8 cellular contexts compared by ENCODE assay signal in the genomic region with DNA sequence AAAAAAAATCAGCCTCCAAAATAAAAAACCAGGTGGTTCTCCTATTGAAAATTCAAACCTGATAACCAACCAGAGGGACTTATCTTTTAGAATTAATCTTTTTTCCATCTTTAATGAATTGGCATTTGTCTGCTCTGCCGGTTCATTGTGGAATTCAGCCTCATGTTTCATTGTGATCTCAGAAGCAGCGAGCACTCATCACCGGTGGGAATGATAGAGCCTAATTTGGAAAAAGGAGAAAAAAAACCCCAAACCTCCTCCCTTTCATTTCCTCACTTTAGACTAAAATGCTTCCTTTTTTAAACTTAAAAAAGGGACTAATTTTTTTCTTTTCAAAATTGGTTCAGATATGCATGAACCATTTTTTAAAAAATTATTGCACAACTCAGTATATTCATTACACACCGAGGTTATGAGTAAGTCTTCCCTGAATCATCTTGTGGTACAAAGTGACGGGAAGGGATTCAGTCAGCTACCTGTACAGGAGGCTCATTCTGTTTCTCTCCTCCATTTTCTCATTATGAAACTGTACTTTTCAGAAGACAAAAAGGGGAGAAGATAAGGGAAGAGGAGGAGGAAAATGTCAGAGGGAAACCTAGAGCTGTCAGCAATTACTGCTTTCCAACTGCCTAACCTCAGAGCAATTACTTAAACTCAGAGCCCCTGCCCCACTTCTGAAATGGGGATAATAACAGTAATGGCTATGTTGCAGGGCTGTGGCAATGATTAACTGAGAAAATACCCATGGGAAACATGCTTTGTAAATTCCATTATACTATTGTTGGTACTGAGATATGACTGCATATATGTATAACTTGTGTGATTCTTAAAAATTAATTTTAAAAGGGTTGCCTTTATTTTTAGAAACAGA. TPM values are rescaled to one million over a fixed set of nuclear protein-coding genes. Genes with fewer than 3 reads are reported as not detected.
DNase-seq lines count a peak whose midpoint lies in the region; ATAC-seq and TF ChIP-seq lines count a peak whose summit lies in the region.
"Had no signal": no experiment of that assay in that cellular context is flagged by ENCODE, and none has a peak within 500 bp of the region (broad histone marks: within the 10 kb centered on the region; RNA-seq: fewer than 3 reads in every experiment).

No MANE protein-coding gene starts in this region.

- no peak overlapping the region for H3K4me3 Mint-ChIP-seq in T-helper 17 cell
- no peak overlapping the region for H3K4me3 Mint-ChIP-seq in nephron progenitor cell
- no peak overlapping the region for H3K4me3 Mint-ChIP-seq in CD4-positive, alpha-beta T cell

- no peaks in the 10 kb centered on the region for H3K27me3 ChIP-seq in mesenchymal stem cell (ENCODE audit: control insufficient read depth in 1 of 2, insufficient read depth in 1 of 2, low read length in 2 of 2)
- H3K27me3 ChIP-seq in CD4-positive, alpha-beta T cell (ENCODE audit: control insufficient read depth, insufficient read depth, low read length), result no peaks in the 10 kb centered on the region

- H4K8ac ChIP-seq in mesenchymal stem cell (ENCODE audit: low read length), result no peak overlapping the region

- H3K4me2 ChIP-seq in mesenchymal stem cell (ENCODE audit: low read length, poor library complexity, severe bottlenecking), result no peak overlapping the region

- peaks cover 0 to 15% of the 10 kb centered on the region in 2 experiments for H3K36me3 ChIP-seq in mesenchymal stem cell (ENCODE audit: control insufficient read depth in 1 of 2, insufficient read depth in 2 of 2, low read depth in 1 of 2, low read length in 2 of 2)

- H2BK12ac ChIP-seq in mesenchymal stem cell (ENCODE audit: low read length in 2 of 2), result no peak overlapping the region

- peak overlapping the region; percentile 47 for H3K27ac ChIP-seq in mesenchymal stem cell (ENCODE audit: low read length, poor library complexity, severe bottlenecking)
- no peak overlapping the region for H3K27ac ChIP-seq in CD4-positive, alpha-beta T cell (ENCODE audit: low read depth, low read length)

- H3K36me3 Mint-ChIP-seq in T-helper 17 cell (ENCODE audit: low read depth) (peaks cover 10% of the 10 kb centered on the region), nephron progenitor cell (ENCODE audit: low read depth) (peaks cover 25% of the 10 kb centered on the region)
- peaks cover 23% of the 10 kb centered on the region for H3K36me3 Mint-ChIP-seq in CD4-positive, alpha-beta T cell (ENCODE audit: low read depth)

- WGBS in mesenchymal stem cell, result 86% methylated on average over 3 of the region's 5 CpGs

- H3K9me3 Mint-ChIP-seq in nephron progenitor cell, result peaks cover 6% of the 10 kb centered on the region
- no peaks in the 10 kb centered on the region for H3K9me3 Mint-ChIP-seq in CD4-positive, alpha-beta T cell

- no peak overlapping the region for H2AFZ ChIP-seq in mesenchymal stem cell (ENCODE audit: low read depth, low read length)

- intact Hi-C loops in CD4-positive, alpha-beta T cell (cut with DNase I, micrococcal nuclease), result no loop called here

- peak overlapping the region; percentile 56 for H3K9ac ChIP-seq in mesenchymal stem cell (ENCODE audit: low read length)

- H4K91ac ChIP-seq in mesenchymal stem cell (ENCODE audit: low read length), result no peak overlapping the region

- DNase-seq in T-helper 17 cell, result no peak
- no peak for DNase-seq in mesenchymal stem cell
- no peak for DNase-seq in NK-92 treated with Interleukin-12 subunit alpha and Interleukin-12 subunit beta, amount 100 ng/mL, for 24 hours (lab: John Stamatoyannopoulos, UW)
- DNase-seq in nephron progenitor cell, result no peak
- DNase-seq in CD4-positive, alpha-beta T cell, result no peak

- H3K27ac Mint-ChIP-seq in T-helper 17 cell (peak overlapping the region; percentile 34), nephron progenitor cell (no peak overlapping the region)
- H3K27ac Mint-ChIP-seq in CD4-positive, alpha-beta T cell, result no peak overlapping the region

- ATAC-seq in GM19023 (IDR thresholded peaks at IDR 0.05; ENCODE audit: unreplicated experiment) (peak; percentile 73), HG02870 (IDR thresholded peaks at IDR 0.05; ENCODE audit: unreplicated experiment) (peak; percentile 95), T-helper 17 cell (no peak)
- no peak for ATAC-seq in CD4-positive, alpha-beta T cell (ENCODE audit: poor library complexity)
- ATAC-seq: Panc1 had no signal

- H3K14ac ChIP-seq in mesenchymal stem cell (ENCODE audit: low read length in 2 of 2), result no peak overlapping the region

- no peaks in the 10 kb centered on the region for H3K9me3 ChIP-seq in T-helper 17 cell (ENCODE audit: control insufficient read depth, low read length, poor library complexity, severe bottlenecking)
- H3K9me3 ChIP-seq in mesenchymal stem cell (ENCODE audit: control insufficient read depth, low read length), result no peaks in the 10 kb centered on the region
- H3K9me3 ChIP-seq in CD4-positive, alpha-beta T cell (ENCODE audit: control insufficient read depth, low read length), result no peaks in the 10 kb centered on the region

- H2BK5ac ChIP-seq in mesenchymal stem cell (ENCODE audit: low read depth, low read length, poor library complexity, severe bottlenecking), result no peak overlapping the region

- no peaks in the 10 kb centered on the region for H3K27me3 Mint-ChIP-seq in T-helper 17 cell
- peaks cover 5% of the 10 kb centered on the region for H3K27me3 Mint-ChIP-seq in nephron progenitor cell (ENCODE audit: low read depth, poor library complexity)
- H3K27me3 Mint-ChIP-seq in CD4-positive, alpha-beta T cell, result no peaks in the 10 kb centered on the region

- peaks cover 28% of the 10 kb centered on the region for H3K79me1 ChIP-seq in mesenchymal stem cell (replicated peaks; ENCODE audit: low read length, poor library complexity, severe bottlenecking)

- H3K4ac ChIP-seq in mesenchymal stem cell (ENCODE audit: low read depth in 1 of 2, low read length in 2 of 2), result no peak overlapping the region

- no peak overlapping the region for H2BK15ac ChIP-seq in mesenchymal stem cell (ENCODE audit: low read depth, poor library complexity, severe bottlenecking)

- no peak overlapping the region for H3K23ac ChIP-seq in mesenchymal stem cell (ENCODE audit: low read length in 2 of 2)

- H3K18ac ChIP-seq in mesenchymal stem cell (ENCODE audit: low read depth in 1 of 2, low read length in 2 of 2), result no peak overlapping the region

- CTCF ChIA-PET in CD4-positive, alpha-beta T cell (lab: Charles Lee), result no interaction called here

- H3K4me1 ChIP-seq in mesenchymal stem cell (ENCODE audit: control insufficient read depth, insufficient read depth, low read depth, low read length), result peaks cover 13% of the 10 kb centered on the region

- H2AK5ac ChIP-seq in mesenchymal stem cell (ENCODE audit: low read length, severe bottlenecking), result no peak overlapping the region

- POLR2A ChIA-PET in CD4-positive, alpha-beta T cell (lab: Charles Lee), result no interaction called here

- no peak for TF ChIP-seq CTCF in nephron progenitor cell (IDR thresholded peaks at IDR 0.05)
- no peak for TF ChIP-seq CTCF in CD4-positive, alpha-beta T cell (IDR thresholded peaks at IDR 0.05)

- H3K4me3 ChIP-seq in mesenchymal stem cell (ENCODE audit: insufficient read depth in 1 of 2, low read depth in 1 of 2, low read length in 2 of 2), result no peak overlapping the region

- no peak overlapping the region for H2BK120ac ChIP-seq in mesenchymal stem cell (ENCODE audit: low read depth, low read length)

- H3K4me1 Mint-ChIP-seq in T-helper 17 cell, result peaks cover 42% of the 10 kb centered on the region
- H3K4me1 Mint-ChIP-seq in nephron progenitor cell, result peaks cover 27% of the 10 kb centered on the region
- peaks cover 39% of the 10 kb centered on the region for H3K4me1 Mint-ChIP-seq in CD4-positive, alpha-beta T cell (ENCODE audit: low read depth)

RNA-seq across cellular contexts. Expression of a gene that starts 23.9 kb away (rescaled TPM):
- 10 to 100 TPM; 34.7 to 40.4 TPM for total RNA-seq in T-helper 17 cell
- 86.0 TPM for polyA plus RNA-seq in mesenchymal stem cell (2013, experiment 1 of 2)
- polyA plus RNA-seq in mesenchymal stem cell (2013, experiment 2 of 2), result 85.7 TPM
- 10 to 100 TPM; 21.7 to 23.0 TPM for total RNA-seq in CD4-positive, alpha-beta T cell

Comparison
In these comparisons a context has a peak if more than half of its experiments do, and no peak if none do; other contexts are left out.
1. ATAC-seq: peak in GM19023 (single experiment) and HG02870 (single experiment); none in T-helper 17 cell (single experiment) and CD4-positive, alpha-beta T cell (single experiment).